31 cellular contexts compared by ENCODE assay signal in the genomic region with DNA sequence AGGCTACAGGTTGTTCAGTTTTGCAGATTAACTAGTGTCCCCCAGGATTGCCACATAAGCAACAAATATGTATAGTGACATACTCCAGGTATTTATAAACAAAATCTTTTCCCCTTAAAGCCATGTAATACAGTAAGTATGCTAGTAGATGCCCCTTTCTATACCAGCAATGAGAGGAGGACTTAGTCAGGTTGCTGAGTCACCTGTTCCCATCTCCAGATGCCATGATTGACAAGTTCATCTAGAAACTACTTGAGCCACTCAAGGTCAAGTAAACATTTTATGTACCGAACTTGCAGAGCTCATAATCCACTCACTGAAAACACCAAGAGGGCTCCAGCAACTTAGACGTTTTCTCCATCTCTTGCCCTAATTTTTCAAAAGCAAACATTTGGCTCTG. TPM values are rescaled to one million over a fixed set of nuclear protein-coding genes. Genes with fewer than 3 reads are reported as not detected.
DNase-seq lines count a peak whose midpoint lies in the region; ATAC-seq, FAIRE-seq and TF ChIP-seq lines count a peak whose summit lies in the region.
"Had no signal": no experiment of that assay in that cellular context is flagged by ENCODE, and none has a peak within 500 bp of the region (broad histone marks: within the 10 kb centered on the region; RNA-seq: fewer than 3 reads in every experiment).

No MANE protein-coding gene starts in this region.

- H3K27me3 Mint-ChIP-seq in activated CD4-positive, alpha-beta memory T cell treated with anti-CD3 and anti-CD28 coated beads for 36 hours: no peaks in the 10 kb centered on the region
- H3K27me3 Mint-ChIP-seq: activated CD4-positive, alpha-beta T cell treated with anti-CD3 and anti-CD28 coated beads, Interleukin-2, amount 10 ng/mL, durations not matched to agents 7 days and 5 days; effector memory CD8-positive, alpha-beta T cell; stimulated activated naive CD8-positive, alpha-beta T cell treated with anti-CD3 and anti-CD28 coated beads, Interleukin-15, amount 100 ng/mL, for 72 hours; T-cell had no signal

- no peak for TF ChIP-seq EP300 in gastroesophageal sphincter (IDR thresholded peaks at IDR 0.05)

- H3K27ac ChIP-seq in MM.1S (ENCODE audit: low read length): no peak overlapping the region
- H3K27ac ChIP-seq in endothelial cell of umbilical vein (ENCODE audit: insufficient read depth, low read depth, low read length): no peak overlapping the region
- H3K27ac ChIP-seq in gastroesophageal sphincter: no peak overlapping the region
- H3K27ac ChIP-seq: neural progenitor cell, right lobe of liver, RWPE1 had no signal

- peak; percentile 39 for FAIRE-seq in GM19239 (lab: Jason Lieb, UNC)
- no peak for FAIRE-seq in endothelial cell of umbilical vein (lab: Jason Lieb, UNC)
- FAIRE-seq: G401.6 had no signal

- no peak for ATAC-seq in gastroesophageal sphincter
- ATAC-seq: activated T-cell treated with anti-CD3 and anti-CD28 coated beads, Interleukin-2, amount 50 U/mL, for 4 hours; effector memory CD8-positive, alpha-beta T cell; stimulated activated naive CD8-positive, alpha-beta T cell treated with anti-CD3 and anti-CD28 coated beads, Interleukin-15, amount 100 ng/mL, for 72 hours; T-cell had no signal

- H3K36me3 ChIP-seq in MM.1S (replicated peaks; ENCODE audit: insufficient read depth, low read length): no peaks in the 10 kb centered on the region
- H3K36me3 ChIP-seq in endothelial cell of umbilical vein (ENCODE audit: control insufficient read depth in 2 of 2, extremely low read depth in 1 of 2, insufficient read depth in 2 of 2, low read length in 2 of 2): no peaks in the 10 kb centered on the region
- H3K36me3 ChIP-seq in gastroesophageal sphincter: no peaks in the 10 kb centered on the region
- H3K36me3 ChIP-seq: left ventricle myocardium inferior, neural progenitor cell, right lobe of liver, spleen, thoracic aorta had no signal

- H3K4me3 Mint-ChIP-seq in activated CD4-positive, alpha-beta memory T cell treated with anti-CD3 and anti-CD28 coated beads for 36 hours: no peak overlapping the region
- H3K4me3 Mint-ChIP-seq: activated CD4-positive, alpha-beta T cell treated with anti-CD3 and anti-CD28 coated beads, Interleukin-2, amount 10 ng/mL, durations not matched to agents 7 days and 5 days; activated T-cell treated with anti-CD3 and anti-CD28 coated beads, Interleukin-2, amount 50 U/mL, for 4 hours; effector memory CD8-positive, alpha-beta T cell; HFFc6; neural progenitor cell; stimulated activated naive CD8-positive, alpha-beta T cell treated with anti-CD3 and anti-CD28 coated beads, Interleukin-15, amount 100 ng/mL, for 72 hours; T-cell had no signal

- H3K9me2 ChIP-seq in MM.1S (replicated peaks; ENCODE audit: insufficient read depth, low read length): no peaks in the 10 kb centered on the region

- H4K20me1 ChIP-seq in MM.1S (ENCODE audit: insufficient read depth, low read length): no peaks in the 10 kb centered on the region
- H4K20me1 ChIP-seq in endothelial cell of umbilical vein (replicated peaks; ENCODE audit: control insufficient read depth, extremely low read depth, insufficient read depth, low read length): no peaks in the 10 kb centered on the region
- H4K20me1 ChIP-seq: BLaER1 treated with 17β-estradiol and CSF1 and Interleukin-3, amounts not matched to agents 10 nM and 100 nM had no signal

- peak overlapping the region; percentile 3; the same call in 1 of the 2 replicates for H3K4me2 ChIP-seq in MM.1S (ENCODE audit: low read depth, low read length)
- no peak overlapping the region for H3K4me2 ChIP-seq in endothelial cell of umbilical vein (ENCODE audit: insufficient read depth, low read length)
- H3K4me2 ChIP-seq: neural progenitor cell had no signal

- no peaks in the 10 kb centered on the region for H3K9me3 ChIP-seq in MM.1S (replicated peaks; ENCODE audit: insufficient read depth, low read length)
- H3K9me3 ChIP-seq in endothelial cell of umbilical vein (replicated peaks; ENCODE audit: control insufficient read depth, insufficient read depth, low read length): no peaks in the 10 kb centered on the region
- H3K9me3 ChIP-seq in gastroesophageal sphincter: no peaks in the 10 kb centered on the region
- H3K9me3 ChIP-seq: left ventricle myocardium inferior, right lobe of liver, spleen, thoracic aorta had no signal

- H3K36me3 Mint-ChIP-seq in activated CD4-positive, alpha-beta memory T cell treated with anti-CD3 and anti-CD28 coated beads for 36 hours: peaks cover 4% of the 10 kb centered on the region
- H3K36me3 Mint-ChIP-seq: neural progenitor cell had no signal

- TF ChIP-seq POLR2A in endothelial cell of umbilical vein (IDR thresholded peaks at IDR 0.05; ENCODE audit: low read depth, low read length) (no peak), gastroesophageal sphincter (IDR thresholded peaks at IDR 0.05) (no peak)

- no peak overlapping the region for H2AFZ ChIP-seq in MM.1S (ENCODE audit: low read length)
- H2AFZ ChIP-seq in endothelial cell of umbilical vein (ENCODE audit: low read depth, low read length): no peak overlapping the region
- H2AFZ ChIP-seq: neural progenitor cell had no signal

- H3K79me2 ChIP-seq in MM.1S (ENCODE audit: low read length): peaks cover 12% of the 10 kb centered on the region; the same call in 1 of the 2 replicates
- H3K79me2 ChIP-seq in endothelial cell of umbilical vein (ENCODE audit: control insufficient read depth, insufficient read depth, low read length): no peaks in the 10 kb centered on the region

- H3K27me3 ChIP-seq in MM.1S (replicated peaks; ENCODE audit: insufficient read depth, low read length) (no peaks in the 10 kb centered on the region), endothelial cell of umbilical vein (ENCODE audit: control insufficient read depth in 2 of 2, insufficient read depth in 2 of 2, low read length in 2 of 2) (no peaks in the 10 kb centered on the region), gastroesophageal sphincter (no peaks in the 10 kb centered on the region)
- H3K27me3 ChIP-seq: BLaER1 treated with 17β-estradiol and CSF1 and Interleukin-3, amounts not matched to agents 10 nM and 100 nM; neural progenitor cell; right lobe of liver; spleen had no signal

- no peaks in the 10 kb centered on the region for H3K9me1 ChIP-seq in endothelial cell of umbilical vein (replicated peaks; ENCODE audit: control insufficient read depth, extremely low read depth, insufficient read depth, low read length)

- CTCF ChIA-PET in endothelial cell of umbilical vein (lab: Charles Lee): no interaction called here
- CTCF ChIA-PET in activated CD4-positive, alpha-beta memory T cell treated with anti-CD3 and anti-CD28 coated beads for 36 hours (lab: Charles Lee): no interaction called here

- H3F3A ChIP-seq in MM.1S (ENCODE audit: insufficient read depth, low read length): peaks cover 38% of the 10 kb centered on the region

- H3K9ac ChIP-seq in MM.1S (ENCODE audit: low read length): no peak overlapping the region
- no peak overlapping the region for H3K9ac ChIP-seq in endothelial cell of umbilical vein (replicated peaks; ENCODE audit: extremely low read depth, insufficient read depth, low read length)
- H3K9ac ChIP-seq: neural progenitor cell had no signal

- dilution Hi-C loops in endothelial cell of umbilical vein (cut with MboI; ENCODE audit: extremely low pct_ligation_motif_present, low sequenced_read_pairs): no loop called here

- H3K4me3 ChIP-seq in MM.1S (ENCODE audit: low read length) (no peak overlapping the region), endothelial cell of umbilical vein (replicated peaks in 1 of 3; ENCODE audit: insufficient read depth in 1 of 3, low read depth in 1 of 3, low read length in 3 of 3) (no peak overlapping the region), gastroesophageal sphincter (no peak overlapping the region)
- H3K4me3 ChIP-seq: left ventricle myocardium inferior, neural progenitor cell, right lobe of liver, spleen had no signal

- no peaks in the 10 kb centered on the region for H3K9me3 Mint-ChIP-seq in activated CD4-positive, alpha-beta memory T cell treated with anti-CD3 and anti-CD28 coated beads for 36 hours
- H3K9me3 Mint-ChIP-seq: activated T-cell treated with anti-CD3 and anti-CD28 coated beads, Interleukin-2, amount 50 U/mL, for 4 hours; neural progenitor cell had no signal

- peaks cover 52% of the 10 kb centered on the region for H3K4me1 Mint-ChIP-seq in activated CD4-positive, alpha-beta memory T cell treated with anti-CD3 and anti-CD28 coated beads for 36 hours (ENCODE audit: low read depth)
- H3K4me1 Mint-ChIP-seq: neural progenitor cell had no signal

- H3K27ac Mint-ChIP-seq in activated CD4-positive, alpha-beta memory T cell treated with anti-CD3 and anti-CD28 coated beads for 36 hours: no peak overlapping the region
- H3K27ac Mint-ChIP-seq: activated CD4-positive, alpha-beta T cell treated with anti-CD3 and anti-CD28 coated beads, Interleukin-2, amount 10 ng/mL, durations not matched to agents 7 days and 5 days; effector memory CD8-positive, alpha-beta T cell; HFFc6; neural progenitor cell; stimulated activated naive CD8-positive, alpha-beta T cell treated with anti-CD3 and anti-CD28 coated beads, Interleukin-15, amount 100 ng/mL, for 72 hours; T-cell had no signal

- no peak for TF ChIP-seq CTCF in MM.1S (IDR thresholded peaks at IDR 0.05; ENCODE audit: low read length)
- TF ChIP-seq CTCF in endothelial cell of umbilical vein (IDR thresholded peaks at IDR 0.05; ENCODE audit: extremely low read depth in 1 of 2, insufficient read depth in 1 of 2, low read depth in 1 of 2, low read length in 2 of 2): no peak
- no peak for TF ChIP-seq CTCF in gastroesophageal sphincter (IDR thresholded peaks at IDR 0.05)

- POLR2A ChIA-PET in endothelial cell of umbilical vein (lab: Charles Lee): no interaction called here
- POLR2A ChIA-PET in activated CD4-positive, alpha-beta memory T cell treated with anti-CD3 and anti-CD28 coated beads for 36 hours (lab: Charles Lee): no interaction called here

- 43 to 44% methylated on average over 2 of the region's 2 CpGs for WGBS in gastroesophageal sphincter (ENCODE audit: low coverage in 1 of 2), 2 donors

- no peak for DNase-seq in GM19239 (ENCODE audit: insufficient read length, low spot score)
- DNase-seq in MM.1S: peak; percentile 74
- DNase-seq in endothelial cell of umbilical vein (ENCODE audit: low read depth, low spot score): peak; percentile 19
- peak; percentile 3 for DNase-seq in kidney glomerular epithelial cell (lab: John Stamatoyannopoulos, UW)
- no peak for DNase-seq in activated CD4-positive, alpha-beta memory T cell treated with anti-CD3 and anti-CD28 coated beads for 36 hours
- DNase-seq in C1 segment of cervical spinal cord (lab: John Stamatoyannopoulos, UW): no peak
- no peak for DNase-seq in GOT3 (lab: John Stamatoyannopoulos, UW)
- DNase-seq: activated CD4-positive, alpha-beta T cell treated with anti-CD3 and anti-CD28 coated beads, Interleukin-2, amount 10 ng/mL, durations not matched to agents 7 days and 5 days; activated T-cell treated with anti-CD3 and anti-CD28 coated beads, Interleukin-2, amount 50 U/mL, for 4 hours; central memory CD4-positive, alpha-beta T cell; cortex of kidney; DMS79; effector memory CD8-positive, alpha-beta T cell; HFFc6; hypothalamus; left ventricle myocardium inferior; mesendoderm; NCI-H1417 treated with DMSO at 0.1 percent for 48 hours; NCI-H2081 treated with DMSO at 0.1 percent for 48 hours; NCI-H774; right lobe of liver; spleen; stimulated activated CD4-positive, alpha-beta T cell treated with anti-CD3 and anti-CD28 coated beads, Interleukin-2, amount 100 ng/mL, for 24 hours; stimulated activated naive CD8-positive, alpha-beta T cell treated with anti-CD3 and anti-CD28 coated beads, Interleukin-15, amount 100 ng/mL, for 72 hours; T-cell had no signal

- BruUV-seq in endothelial cell of umbilical vein (replicated peaks; lab: Mats Ljungman, UMichigan): no TSS peak

- intact Hi-C loops in endothelial cell of umbilical vein (cut with micrococcal nuclease): loop anchor here (2.0 kb wide), 1 partner anchor 19 kb away; a partner anchor contains a TSS
- intact Hi-C loops in activated CD4-positive, alpha-beta memory T cell treated with anti-CD3 and anti-CD28 coated beads for 36 hours (cut with micrococcal nuclease): loop anchor here (5.0 to 10.0 kb wide), 2 partner anchors 293 to 385 kb away; no protein-coding TSS in a partner anchor

- H3K4me1 ChIP-seq in MM.1S (ENCODE audit: low read length) (peaks cover 51% of the 10 kb centered on the region), endothelial cell of umbilical vein (ENCODE audit: control insufficient read depth, extremely low read depth, insufficient read depth, low read length) (peaks cover 22% of the 10 kb centered on the region), gastroesophageal sphincter (peaks cover 0 to 47% (median 2%) of the 10 kb centered on the region in 3 donors)
- H3K4me1 ChIP-seq: neural progenitor cell had no signal

RNA-seq across cellular contexts. Expression of a gene that starts 18.2 kb away (rescaled TPM):
- total RNA-seq in endothelial cell of umbilical vein: 1.3 and 1.5 TPM in 2 replicates
- 1.8 TPM in 2 replicates for polyA plus RNA-seq in endothelial cell of umbilical vein
- polyA plus RNA-seq in endothelial cell of umbilical vein (2011; cell fraction: cytosol; rRNA removed): 1.2 and 1.5 TPM in 2 replicates
- 2.1 and 2.3 TPM in 2 replicates for polyA plus RNA-seq in endothelial cell of umbilical vein (2011; cell fraction: nucleus; rRNA removed)
- polyA plus RNA-seq in endothelial cell of umbilical vein (2012): 0.16 and 0.59 TPM in 2 replicates
- 5.3 and 15.1 TPM in 2 replicates for polyA minus RNA-seq in endothelial cell of umbilical vein
- polyA minus RNA-seq in endothelial cell of umbilical vein (2011; cell fraction: cytosol; rRNA and poly(A)+ RNA removed): not detected
- polyA minus RNA-seq in endothelial cell of umbilical vein (2011; cell fraction: nucleus; rRNA and poly(A)+ RNA removed): 13.7 and 19.2 TPM in 2 replicates
- total RNA-seq in gastroesophageal sphincter: 10 to 100 TPM; 10.1 to 27.2 (median 16.7) TPM
- 1 to 10 TPM; 1.3 to 1.6 TPM for total RNA-seq in activated CD4-positive, alpha-beta memory T cell treated with anti-CD3 and anti-CD28 coated beads for 36 hours

Comparison
In these comparisons a context has a peak if more than half of its experiments do, and no peak if none do; other contexts are left out.
1. DNase-seq: peak in MM.1S (single experiment), endothelial cell of umbilical vein (single experiment) and kidney glomerular epithelial cell (single experiment); none in GM19239 (single experiment), activated CD4-positive, alpha-beta memory T cell treated with anti-CD3 and anti-CD28 coated beads for 36 hours (single experiment), C1 segment of cervical spinal cord (0 of 14) and GOT3 (single experiment).